ENCODE assay signal across 8 cellular contexts in genomic region chr19:9819590-9819898, GRCh38. TPM values are rescaled to one million over a fixed set of nuclear protein-coding genes. Genes with fewer than 3 reads are reported as not detected.
DNase-seq lines count a peak whose midpoint lies in the region; ATAC-seq, FAIRE-seq and TF ChIP-seq lines count a peak whose summit lies in the region.

No MANE protein-coding gene starts in this region.

- H3K27ac ChIP-seq in 22Rv1: peak overlapping the region; percentile 67
- no peak overlapping the region for H3K27ac ChIP-seq in right lobe of liver

- H3K4me3 Mint-ChIP-seq in activated naive CD8-positive, alpha-beta T cell treated with anti-CD3 and anti-CD28 coated beads, Interleukin-2, amount 10 ng/mL, durations not matched to agents 7 days and 5 days: peak overlapping the region; percentile 90

- WGBS in right lobe of liver (ENCODE audit: insufficient coverage, low coverage, low lambda C conversion rate, missing lambda C conversion rate): under 1% methylated on average over 18 of the region's 21 CpGs

- TF ChIP-seq POLR2A in H54 (IDR thresholded peaks at IDR 0.05; ENCODE audit: low read depth, low read length) (no peak), right lobe of liver (IDR thresholded peaks at IDR 0.05) (no peak)

- no peaks in the 10 kb centered on the region for H3K27me3 Mint-ChIP-seq in activated naive CD8-positive, alpha-beta T cell treated with anti-CD3 and anti-CD28 coated beads, Interleukin-2, amount 10 ng/mL, durations not matched to agents 7 days and 5 days

- peak overlapping the region; percentile 96 for H3K27ac Mint-ChIP-seq in activated naive CD8-positive, alpha-beta T cell treated with anti-CD3 and anti-CD28 coated beads, Interleukin-2, amount 10 ng/mL, durations not matched to agents 7 days and 5 days

- peak; percentile 93 for FAIRE-seq in H54 (lab: Jason Lieb, UNC)

- DNase-seq in H54 (ENCODE audit: insufficient read length, low spot score) (peak; percentile 95), right lobe of liver (no peak), left colon (no peak), GM19238 (ENCODE audit: insufficient read length, low spot score) (no peak)
- DNase-seq in activated naive CD8-positive, alpha-beta T cell treated with anti-CD3 and anti-CD28 coated beads, Interleukin-2, amount 10 ng/mL, durations not matched to agents 7 days and 5 days: no peak

- ATAC-seq in activated naive CD8-positive, alpha-beta T cell treated with anti-CD3 and anti-CD28 coated beads, Interleukin-2, amount 10 ng/mL, durations not matched to agents 7 days and 5 days (ENCODE audit: low read depth): peak; percentile 71
- ATAC-seq in right lobe of liver (no peak), left colon (no peak), HG02588 (IDR thresholded peaks at IDR 0.05; ENCODE audit: unreplicated experiment) (no peak), HG03571 (IDR thresholded peaks at IDR 0.05; ENCODE audit: unreplicated experiment) (no peak)

- peaks cover 12% of the 10 kb centered on the region for H3K9me3 Mint-ChIP-seq in activated naive CD8-positive, alpha-beta T cell treated with anti-CD3 and anti-CD28 coated beads, Interleukin-2, amount 10 ng/mL, durations not matched to agents 7 days and 5 days

- POLR2A ChIA-PET in activated naive CD8-positive, alpha-beta T cell treated with anti-CD3 and anti-CD28 coated beads, Interleukin-2, amount 10 ng/mL, durations not matched to agents 7 days and 5 days (lab: Charles Lee): interaction anchor here (0.6 to 2.0 kb wide), 9 partner anchors 8 to 412 kb away, joined by 3 to 21 read pairs (median 4); partner anchors contain the start of genes UBL5, ZNF561 and ZNF846

- peaks cover 0 to 19% (median 3%) of the 10 kb centered on the region in 4 donors for H3K4me1 ChIP-seq in right lobe of liver

- no peaks in the 10 kb centered on the region for H3K27me3 ChIP-seq in right lobe of liver

- H3K36me3 Mint-ChIP-seq in activated naive CD8-positive, alpha-beta T cell treated with anti-CD3 and anti-CD28 coated beads, Interleukin-2, amount 10 ng/mL, durations not matched to agents 7 days and 5 days: peaks cover 25% of the 10 kb centered on the region

- H3K4me1 Mint-ChIP-seq in activated naive CD8-positive, alpha-beta T cell treated with anti-CD3 and anti-CD28 coated beads, Interleukin-2, amount 10 ng/mL, durations not matched to agents 7 days and 5 days: peaks cover 23% of the 10 kb centered on the region

- intact Hi-C loops in right lobe of liver (cut with DNase I): no loop called here
- intact Hi-C loops in left colon (cut with DNase I, micrococcal nuclease): no loop called here

- no peaks in the 10 kb centered on the region for H3K36me3 ChIP-seq in right lobe of liver

- H3K4me3 ChIP-seq in right lobe of liver: peak overlapping the region; percentile 5 to 37 (median 14)

- TF ChIP-seq CTCF in 22Rv1 (IDR thresholded peaks at IDR 0.05): no peak
- no peak for TF ChIP-seq CTCF in right lobe of liver (IDR thresholded peaks at IDR 0.05)

- H3K9me3 ChIP-seq in right lobe of liver: no peaks in the 10 kb centered on the region

RNA-seq across cellular contexts. Expression of gene FBXL12, which starts 0.7 kb away (rescaled TPM):
- total RNA-seq in activated naive CD8-positive, alpha-beta T cell treated with anti-CD3 and anti-CD28 coated beads, Interleukin-2, amount 10 ng/mL, durations not matched to agents 7 days and 5 days: 10 to 100 TPM; 33.9 to 37.0 TPM
- total RNA-seq in right lobe of liver (10 to 100 TPM in 4 of 6 experiments, 1 to 10 TPM in 2; 9.8 to 18.4 (median 10.9) TPM), left colon (10 to 100 TPM; 26.5 to 31.1 TPM)

RNA-seq across cellular contexts. Expression of gene UBL5, which starts 8.2 kb away (rescaled TPM):
- 100 to 1,000 TPM; 310 to 340 TPM for total RNA-seq in activated naive CD8-positive, alpha-beta T cell treated with anti-CD3 and anti-CD28 coated beads, Interleukin-2, amount 10 ng/mL, durations not matched to agents 7 days and 5 days
- total RNA-seq in right lobe of liver (100 to 1,000 TPM; 152 to 303 (median 168) TPM), left colon (100 to 1,000 TPM; 280 to 315 TPM)

RNA-seq across cellular contexts. Expression of gene PIN1, which starts 15.6 kb away (rescaled TPM):
- total RNA-seq in activated naive CD8-positive, alpha-beta T cell treated with anti-CD3 and anti-CD28 coated beads, Interleukin-2, amount 10 ng/mL, durations not matched to agents 7 days and 5 days: 100 to 1,000 TPM in 1 of 2 experiments, 10 to 100 TPM in 1; 95.1 to 101 TPM
- 10 to 100 TPM; 19.9 to 54.5 (median 24.8) TPM for total RNA-seq in right lobe of liver
- total RNA-seq in left colon: 10 to 100 TPM; 44.3 to 48.2 TPM

RNA-seq across cellular contexts. Expression of gene ZNF846, which starts 51.0 kb away (rescaled TPM):
- total RNA-seq in activated naive CD8-positive, alpha-beta T cell treated with anti-CD3 and anti-CD28 coated beads, Interleukin-2, amount 10 ng/mL, durations not matched to agents 7 days and 5 days: 10 to 100 TPM; 17.9 to 21.1 TPM
- total RNA-seq in right lobe of liver (1 to 10 TPM; 2.8 to 4.6 (median 4.0) TPM), left colon (10 to 100 TPM; 10.2 to 11.9 TPM)
